Comparison of ENCODE assay signal across 23 cellular contexts in genomic region chr4:30856795-30857564, GRCh38.
"Had no signal": no experiment of that assay in that cellular context is flagged by ENCODE, and none has a peak within 500 bp of the region (broad histone marks: within the 10 kb centered on the region; RNA-seq: fewer than 3 reads in every experiment).

No MANE protein-coding gene starts in this region.

- ATAC-seq: activated CD4-positive, alpha-beta T cell treated with anti-CD3 and anti-CD28 coated beads for 36 hours; activated CD8-positive, alpha-beta memory T cell treated with anti-CD3 and anti-CD28 coated beads, Interleukin-2, amount 10 ng/mL, durations not matched to agents 7 days and 5 days; activated CD8-positive, alpha-beta T cell treated with anti-CD3 and anti-CD28 coated beads, Interleukin-2, amount 10 ng/mL, durations not matched to agents 7 days and 5 days; activated naive CD4-positive, alpha-beta T cell treated with anti-CD3 and anti-CD28 coated beads, Interleukin-2, amount 50 U/mL, for 72 hours; body of pancreas; left colon; natural killer cell treated with Interleukin-12 subunit alpha and Interleukin-12 subunit beta and Interleukin-15 and Interleukin-18, amount 100 ng/mL, for 72 hours; sciatic nerve had no signal

- H3K36me3 ChIP-seq: tibial nerve, uterus had no signal

- DNase-seq: activated CD4-positive, alpha-beta T cell treated with anti-CD3 and anti-CD28 coated beads for 36 hours; activated CD4-positive, CD25-positive, alpha-beta regulatory T cell; activated CD8-positive, alpha-beta memory T cell treated with anti-CD3 and anti-CD28 coated beads, Interleukin-2, amount 10 ng/mL, durations not matched to agents 7 days and 5 days; activated CD8-positive, alpha-beta T cell treated with anti-CD3 and anti-CD28 coated beads, Interleukin-2, amount 10 ng/mL, durations not matched to agents 7 days and 5 days; activated naive CD4-positive, alpha-beta T cell; activated T-cell treated with anti-CD3 and anti-CD28 coated beads, Interleukin-2, amount 50 U/mL, for 48 hours; anterior cingulate cortex; body of pancreas; effector CD8-positive, alpha-beta T cell; hypothalamus; immature natural killer cell; kidney; left colon; midbrain; retina; stimulated activated CD4-positive, alpha-beta T cell treated with anti-CD3 and anti-CD28 coated beads, Interleukin-15, amount 100 ng/mL, for 24 hours; stimulated activated CD4-positive, alpha-beta T cell treated with anti-CD3 and anti-CD28 coated beads, Interleukin-2, amount 100 ng/mL, for 24 hours; stimulated activated naive CD4-positive, alpha-beta T cell; uterus had no signal

- H3K4me3 ChIP-seq: body of pancreas, tibial nerve, uterus had no signal

- H3K27me3 ChIP-seq: body of pancreas, tibial nerve, uterus had no signal

- H3K27ac ChIP-seq: body of pancreas, tibial nerve had no signal

- H3K4me1 ChIP-seq: body of pancreas, tibial nerve, uterus had no signal

- FAIRE-seq: kidney had no signal

- H3K9me3 ChIP-seq: body of pancreas, tibial nerve, uterus had no signal
